ENCODE assay signal across 18 cellular contexts in genomic region chr5:14110680-14111079, GRCh38. TPM values are rescaled to one million over a fixed set of nuclear protein-coding genes. Genes with fewer than 3 reads are reported as not detected.
DNase-seq lines count a peak whose midpoint lies in the region; ATAC-seq, FAIRE-seq and TF ChIP-seq lines count a peak whose summit lies in the region.
"Had no signal": no experiment of that assay in that cellular context is flagged by ENCODE, and none has a peak within 500 bp of the region (broad histone marks: within the 10 kb centered on the region; RNA-seq: fewer than 3 reads in every experiment).

No MANE protein-coding gene starts in this region.

- H2BK15ac ChIP-seq in mesendoderm (replicated peaks; ENCODE audit: low read depth), result peak overlapping the region; percentile 41

- no peaks in the 10 kb centered on the region for H3K9me3 ChIP-seq in prostate gland
- H3K9me3 ChIP-seq: esophagus squamous epithelium, mucosa of descending colon had no signal

- no peak overlapping the region for H4K5ac ChIP-seq in mesendoderm (ENCODE audit: low read length)

- POLR2A ChIA-PET in BJ (lab: Charles Lee), result interaction anchor here (0.6 to 1.0 kb wide), 5 partner anchors 46 to 807 kb away, joined by 3 to 9 read pairs (median 3); no protein-coding TSS in a partner anchor

- TF ChIP-seq CTCF in BJ (IDR thresholded peaks at IDR 0.05; ENCODE audit: insufficient read depth, low read depth, low read length), result no peak
- TF ChIP-seq CTCF in cardiac fibroblast (IDR thresholded peaks at IDR 0.05; ENCODE audit: low read depth, low read length), result no peak
- TF ChIP-seq CTCF in prostate gland (IDR thresholded peaks at IDR 0.05), result no peak

- no peaks in the 10 kb centered on the region for H3K79me2 ChIP-seq in mesendoderm (ENCODE audit: control insufficient read depth, insufficient read depth, low read length)

- no peaks in the 10 kb centered on the region for H3K79me1 ChIP-seq in mesendoderm (ENCODE audit: low read length)

- H3K56ac ChIP-seq in mesendoderm (ENCODE audit: low read length), result no peak overlapping the region

- TF ChIP-seq POLR2A in prostate gland (IDR thresholded peaks at IDR 0.05), result no peak
- no peak for TF ChIP-seq POLR2A in GM12891 (IDR thresholded peaks at IDR 0.05; ENCODE audit: low read depth, low read length)

- no peaks in the 10 kb centered on the region for H3K27me3 ChIP-seq in BJ (ENCODE audit: control insufficient read depth, insufficient read depth, low read length)
- H3K27me3 ChIP-seq in mesendoderm (ENCODE audit: insufficient read depth, low read length, poor library complexity), result no peaks in the 10 kb centered on the region
- no peaks in the 10 kb centered on the region for H3K27me3 ChIP-seq in prostate gland (replicated peaks; ENCODE audit: insufficient read depth)
- H3K27me3 ChIP-seq: BLaER1 treated with 17β-estradiol and CSF1 and Interleukin-3, amounts not matched to agents 10 nM and 100 nM had no signal

- no peak overlapping the region for H3K4ac ChIP-seq in mesendoderm (ENCODE audit: low read depth, low read length)

- H2BK120ac ChIP-seq in mesendoderm (ENCODE audit: low read depth, low read length), result no peak overlapping the region

- peaks cover 23% of the 10 kb centered on the region for H3K4me1 ChIP-seq in mesendoderm (ENCODE audit: control insufficient read depth, low read depth, low read length)
- H3K4me1 ChIP-seq in prostate gland (replicated peaks), result no peaks in the 10 kb centered on the region

- H3K4me3 ChIP-seq in BJ (ENCODE audit: low read depth, low read length) (no peak overlapping the region), cardiac fibroblast (replicated peaks in 1 of 2; ENCODE audit: low read depth in 2 of 2, low read length in 2 of 2) (no peak overlapping the region), mesendoderm (ENCODE audit: low read length) (no peak overlapping the region), prostate gland (no peak overlapping the region)
- H3K4me3 ChIP-seq: BLaER1 treated with 17β-estradiol and CSF1 and Interleukin-3, amounts not matched to agents 10 nM and 100 nM; esophagus squamous epithelium; GM23338; mucosa of descending colon had no signal

- CTCF ChIA-PET in BJ (lab: Yijun Ruan, JAX), result interaction anchor here (0.9 to 1.3 kb wide), 3 partner anchors 9 to 124 kb away, joined by 3 to 4 read pairs (median 3); no protein-coding TSS in a partner anchor

- peak overlapping the region; percentile 20 for H3K18ac ChIP-seq in mesendoderm (ENCODE audit: low read length)

- intact Hi-C loops in prostate gland (cut with DNase I), result loop anchor here (2.0 kb wide), 1 partner anchor 160 kb away; no protein-coding TSS in a partner anchor

- ATAC-seq in HG03565 (IDR thresholded peaks at IDR 0.05; ENCODE audit: unreplicated experiment), result no peak
- no peak for ATAC-seq in GM18858 (IDR thresholded peaks at IDR 0.05; ENCODE audit: unreplicated experiment)
- ATAC-seq: GM23338, mucosa of descending colon had no signal

- no peak overlapping the region for H3K27ac ChIP-seq in mesendoderm (ENCODE audit: low read depth, low read length)
- H3K27ac ChIP-seq in prostate gland, result no peak overlapping the region
- H3K27ac ChIP-seq: BLaER1 treated with 17β-estradiol and CSF1 and Interleukin-3, amounts not matched to agents 10 nM and 100 nM; esophagus squamous epithelium had no signal

- H3K36me3 ChIP-seq in BJ (ENCODE audit: control insufficient read depth, insufficient read depth, low read length) (no peaks in the 10 kb centered on the region), mesendoderm (ENCODE audit: control insufficient read depth, insufficient read depth, low read length) (no peaks in the 10 kb centered on the region), prostate gland (no peaks in the 10 kb centered on the region)
- H3K36me3 ChIP-seq: BLaER1 treated with 17β-estradiol and CSF1 and Interleukin-3, amounts not matched to agents 10 nM and 100 nM; esophagus squamous epithelium had no signal

- H3K4me2 ChIP-seq in mesendoderm (ENCODE audit: low read length), result no peak overlapping the region
- H3K4me2 ChIP-seq: BLaER1 treated with 17β-estradiol and CSF1 and Interleukin-3, amounts not matched to agents 10 nM and 100 nM; GM23338 had no signal

- H2BK5ac ChIP-seq in mesendoderm (ENCODE audit: low read length), result no peak overlapping the region

- H3K23ac ChIP-seq in mesendoderm (ENCODE audit: low read length), result no peak overlapping the region

- WGBS in mesendoderm (ENCODE audit: extremely low coverage, insufficient coverage, low lambda C conversion rate), result no CpG with 5 or more reads among the region's 4 CpGs
- 87% methylated on average over 4 of the region's 4 CpGs for WGBS in prostate gland

- no peak overlapping the region for H2AK5ac ChIP-seq in mesendoderm (ENCODE audit: low read length)

- no peak overlapping the region for H4K8ac ChIP-seq in mesendoderm (ENCODE audit: low read depth, low read length)

- DNase-seq in BJ (ENCODE audit: low read depth), result peak; percentile 81
- peak; percentile 77 for DNase-seq in NCI-H226
- peak; percentile 87 to 93 for DNase-seq in cardiac fibroblast (ENCODE audit: low read depth in 2 of 2)
- DNase-seq in mesendoderm, result no peak
- DNase-seq in prostate gland (ENCODE audit: low spot score), result no peak
- no peak for DNase-seq in GM12891 (ENCODE audit: insufficient read length, low spot score)
- DNase-seq: activated CD4-positive, alpha-beta T cell treated with anti-CD3 and anti-CD28 coated beads for 4 hours; esophagus squamous epithelium; KBM-7; mucosa of descending colon; NCI-H1694; NCI-H69; RPMI8226; T-helper 2 cell had no signal

- no peak for FAIRE-seq in GM12891 (lab: Jason Lieb, UNC)

- no peak overlapping the region for H3K9ac ChIP-seq in mesendoderm (ENCODE audit: low read length)
- H3K9ac ChIP-seq: BLaER1 treated with 17β-estradiol and CSF1 and Interleukin-3, amounts not matched to agents 10 nM and 100 nM had no signal

TF ChIP-seq in GM12891, 5 proteins besides CTCF, POLR2A, EP300 and RAD21:
- TF ChIP-seq SPI1 (IDR thresholded peaks at IDR 0.05; ENCODE audit: low read depth, low read length) (no peak), PAX5 (IDR thresholded peaks at IDR 0.05; ENCODE audit: insufficient read depth, low read length, severe bottlenecking) (no peak), POU2F2 (IDR thresholded peaks at IDR 0.05; ENCODE audit: low read depth, low read length) (no peak), POLR2AphosphoS5 (IDR thresholded peaks at IDR 0.05; ENCODE audit: low read depth, low read length) (no peak), TAF1 (IDR thresholded peaks at IDR 0.05; ENCODE audit: low read depth, low read length) (no peak)
TF ChIP-seq in GM12891: peak in this region for 0.

RNA-seq across cellular contexts. Expression of gene TRIO, which starts 32.5 kb away (rescaled TPM):
- 124 and 176 TPM in 2 replicates for polyA plus RNA-seq in BJ (2011; rRNA removed)
- 522 and 534 TPM in 2 replicates for polyA minus RNA-seq in BJ (2011; rRNA and poly(A)+ RNA removed)
- polyA plus RNA-seq in mesendoderm (2013, experiment 1 of 2), result 32.6 TPM
- polyA plus RNA-seq in mesendoderm (2013, experiment 2 of 2), result 32.2 TPM
- 100 to 1,000 TPM in 1 of 2 donors, 10 to 100 TPM in 1; 90.3 to 197 TPM for total RNA-seq in prostate gland
- 24.2 TPM for polyA plus RNA-seq in GM12891 (2012; ENCODE audit: low read depth, missing spikeins)

Comparison
In these comparisons a context has a peak if more than half of its experiments do, and no peak if none do; other contexts are left out.
1. DNase-seq: peak in BJ (single experiment), NCI-H226 (single experiment) and cardiac fibroblast (2 of 2); none in mesendoderm (single experiment), prostate gland (single experiment) and GM12891 (single experiment).